In genomic region chr12:78970041-78970440, GRCh38 we compare ENCODE assay signal across 16 cellular contexts.
"Had no signal": no experiment of that assay in that cellular context is flagged by ENCODE, and none has a peak within 500 bp of the region (broad histone marks: within the 10 kb centered on the region; RNA-seq: fewer than 3 reads in every experiment).

No MANE protein-coding gene starts in this region.

- H3K9me3 ChIP-seq: mucosa of descending colon, neutrophil, upper lobe of left lung had no signal

- H3K4me3 ChIP-seq: coronary artery, mucosa of descending colon, upper lobe of left lung had no signal

- H3K27me3 ChIP-seq: neutrophil, upper lobe of left lung had no signal

- H3K36me3 ChIP-seq: neutrophil, upper lobe of left lung had no signal

- DNase-seq: activated CD4-positive, alpha-beta T cell treated with anti-CD3 and anti-CD28 coated beads, Interleukin-2, amount 50 U/mL, for 4 hours; activated CD4-positive, CD25-positive, alpha-beta regulatory T cell treated with anti-CD3 and anti-CD28 coated beads, Interleukin-2, amount 50 U/mL, for 72 hours; activated effector memory CD4-positive, alpha-beta T cell treated with anti-CD3 and anti-CD28 coated beads, Interleukin-2, amount 50 U/mL, for 16 hours; activated T-cell treated with anti-CD3 and anti-CD28 coated beads, Interleukin-2, amount 50 U/mL, for 1 hour; anterior cingulate cortex; effector CD4-positive, alpha-beta T cell; mucosa of descending colon; naive thymus-derived CD8-positive, alpha-beta T cell; stimulated activated CD4-positive, alpha-beta T cell treated with anti-CD3 and anti-CD28 coated beads, Interleukin-12 subunit alpha, Interleukin-12 subunit beta, amount 100 ng/mL, for 4 hours; stimulated activated CD4-positive, alpha-beta T cell treated with anti-CD3 and anti-CD28 coated beads, Interleukin-2, amount 100 ng/mL, for 48 hours; stimulated activated naive CD4-positive, alpha-beta T cell treated with Interleukin-2 at 50 U/mL for 16 hours; upper lobe of left lung had no signal

- H3K4me1 ChIP-seq: upper lobe of left lung had no signal

- H3K27ac ChIP-seq: coronary artery, neutrophil, upper lobe of left lung had no signal

- ATAC-seq: left lobe of liver; mucosa of descending colon; naive thymus-derived CD8-positive, alpha-beta T cell; sciatic nerve had no signal
